In the genomic region with DNA sequence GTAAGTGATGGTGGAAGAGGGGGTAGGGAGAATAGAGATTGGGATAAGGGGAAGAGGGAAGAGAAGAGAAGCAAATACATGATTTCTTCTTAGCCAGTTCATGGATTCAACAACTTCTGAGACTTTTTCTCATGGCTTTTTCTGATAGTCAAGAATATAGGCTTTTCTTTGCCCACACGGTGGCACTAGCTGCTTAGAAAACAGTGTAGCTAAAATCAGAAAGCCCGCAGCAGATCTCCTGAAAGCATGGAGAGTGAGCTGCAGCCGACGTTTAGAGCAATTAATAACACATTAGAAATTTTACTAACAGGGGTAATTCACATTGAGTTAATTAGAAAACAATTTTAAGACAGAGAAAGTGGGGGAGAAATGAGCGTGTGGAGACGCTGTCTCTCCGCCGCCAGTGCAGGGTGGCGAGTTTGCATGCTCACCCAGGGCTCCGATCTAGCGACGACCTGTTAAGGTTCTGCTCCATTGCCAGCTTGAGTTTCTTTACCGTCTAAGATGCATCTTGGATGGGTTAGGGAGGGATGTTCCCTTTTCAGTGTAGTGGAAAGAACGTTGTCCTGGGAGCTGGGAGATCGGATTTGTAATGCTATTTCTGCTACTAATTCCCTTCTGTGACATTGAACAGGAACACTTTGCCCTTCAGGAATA, we compare ENCODE assay signal across 8 cellular contexts. TPM values are rescaled to one million over a fixed set of nuclear protein-coding genes. Genes with fewer than 3 reads are reported as not detected.
DNase-seq lines count a peak whose midpoint lies in the region; ATAC-seq and TF ChIP-seq lines count a peak whose summit lies in the region.

No MANE protein-coding gene starts in this region.

- peaks cover 2% of the 10 kb centered on the region for H3K4me1 ChIP-seq in right cardiac atrium (ENCODE audit: control insufficient read depth, insufficient read depth, low read length)

- in situ Hi-C loops in astrocyte of the cerebellum (cut with HindIII; ENCODE audit: low sequenced_read_pairs): loop anchor here (5.0 kb wide), 1 partner anchor 98 kb away; no protein-coding TSS in a partner anchor

- H3K4me3 ChIP-seq in astrocyte of the cerebellum (ENCODE audit: low read depth, low read length): peak overlapping the region; percentile 17
- peak overlapping the region; percentile 51 for H3K4me3 ChIP-seq in right cardiac atrium (ENCODE audit: low read length)

- H3K27me3 Mint-ChIP-seq in CD14-positive monocyte (ENCODE audit: low read depth in 3 of 3): peaks cover 0 to 14% (median 5%) of the 10 kb centered on the region in 3 donors

- peak overlapping the region; percentile 71 to 87 for H3K4me3 Mint-ChIP-seq in CD14-positive monocyte

- no peak overlapping the region for H3K27ac ChIP-seq in right cardiac atrium (ENCODE audit: low read length)

- TF ChIP-seq EP300 in Ishikawa (IDR thresholded peaks at IDR 0.05; ENCODE audit: borderline replicate concordance): no peak

- no peaks in the 10 kb centered on the region for H3K27me3 ChIP-seq in right cardiac atrium (ENCODE audit: control insufficient read depth, insufficient read depth)

- H3K9me3 ChIP-seq in right cardiac atrium (ENCODE audit: control insufficient read depth, low read length): no peaks in the 10 kb centered on the region

- TF ChIP-seq CTCF in CD14-positive monocyte (IDR thresholded peaks at IDR 0.05) (peak; percentile 71), astrocyte of the cerebellum (IDR thresholded peaks at IDR 0.05; ENCODE audit: low read depth, low read length, missing control alignments) (peak; percentile 73)

- TF ChIP-seq RAD21 in Ishikawa (IDR thresholded peaks at IDR 0.05; ENCODE audit: low read depth): peak; percentile 73

- intact Hi-C loops in CD14-positive monocyte (cut with micrococcal nuclease): loop anchor here (5.0 to 10.0 kb wide), 2 partner anchors 110 to 183 kb away; no protein-coding TSS in a partner anchor
- intact Hi-C loops in right cardiac atrium (cut with DNase I): loop anchor here (5.0 to 10.0 kb wide), 5 partner anchors 60 to 188 kb away; no protein-coding TSS in a partner anchor

- ATAC-seq in GM18909 (IDR thresholded peaks at IDR 0.05; ENCODE audit: poor library complexity, unreplicated experiment): peak; percentile 64
- peak; percentile 76 to 82 for ATAC-seq in right cardiac atrium
- ATAC-seq in HG03097 (IDR thresholded peaks at IDR 0.05; ENCODE audit: low FRiP score, unreplicated experiment): no peak

- H3K27ac Mint-ChIP-seq in CD14-positive monocyte: no peak overlapping the region

- H3K36me3 Mint-ChIP-seq in CD14-positive monocyte: no peaks in the 10 kb centered on the region

- peaks cover 10% of the 10 kb centered on the region for H3K4me1 Mint-ChIP-seq in CD14-positive monocyte

- peaks cover 0 to 5% (median 0%) of the 10 kb centered on the region in 7 donors for H3K9me3 Mint-ChIP-seq in CD14-positive monocyte

- DNase-seq in CD14-positive monocyte (ENCODE audit: low spot score): no peak
- peak; percentile 55 for DNase-seq in RPMI8226
- DNase-seq in astrocyte of the cerebellum (ENCODE audit: low read depth): peak; percentile 45
- DNase-seq in right cardiac atrium: peak in 2 of 3 donors; percentile 39 to 55
- DNase-seq in renal cortical epithelial cell (ENCODE audit: low read depth): peak; percentile 64

- WGBS in right cardiac atrium: 6% methylated on average over 15 of the region's 15 CpGs

TF ChIP-seq in Ishikawa, 13 proteins besides CTCF, POLR2A, EP300 and RAD21:
- TF ChIP-seq TEAD4 (IDR thresholded peaks at IDR 0.05) (no peak), EGR1 (IDR thresholded peaks at IDR 0.05) (no peak), TAF1 (IDR thresholded peaks at IDR 0.05; ENCODE audit: low read depth) (no peak), NFIC (IDR thresholded peaks at IDR 0.05) (no peak), TCF12 (IDR thresholded peaks at IDR 0.05; ENCODE audit: low read depth) (no peak), ZBTB7A (IDR thresholded peaks at IDR 0.05; ENCODE audit: low read depth) (no peak), CEBPB (IDR thresholded peaks at IDR 0.05) (no peak), CREB1 (IDR thresholded peaks at IDR 0.05; ENCODE audit: low read depth) (no peak), FOXM1 (IDR thresholded peaks at IDR 0.05; ENCODE audit: borderline replicate concordance, low read depth) (no peak), YY1 (IDR thresholded peaks at IDR 0.05; ENCODE audit: low read depth) (no peak)
- TF ChIP-seq, protein P1, sequence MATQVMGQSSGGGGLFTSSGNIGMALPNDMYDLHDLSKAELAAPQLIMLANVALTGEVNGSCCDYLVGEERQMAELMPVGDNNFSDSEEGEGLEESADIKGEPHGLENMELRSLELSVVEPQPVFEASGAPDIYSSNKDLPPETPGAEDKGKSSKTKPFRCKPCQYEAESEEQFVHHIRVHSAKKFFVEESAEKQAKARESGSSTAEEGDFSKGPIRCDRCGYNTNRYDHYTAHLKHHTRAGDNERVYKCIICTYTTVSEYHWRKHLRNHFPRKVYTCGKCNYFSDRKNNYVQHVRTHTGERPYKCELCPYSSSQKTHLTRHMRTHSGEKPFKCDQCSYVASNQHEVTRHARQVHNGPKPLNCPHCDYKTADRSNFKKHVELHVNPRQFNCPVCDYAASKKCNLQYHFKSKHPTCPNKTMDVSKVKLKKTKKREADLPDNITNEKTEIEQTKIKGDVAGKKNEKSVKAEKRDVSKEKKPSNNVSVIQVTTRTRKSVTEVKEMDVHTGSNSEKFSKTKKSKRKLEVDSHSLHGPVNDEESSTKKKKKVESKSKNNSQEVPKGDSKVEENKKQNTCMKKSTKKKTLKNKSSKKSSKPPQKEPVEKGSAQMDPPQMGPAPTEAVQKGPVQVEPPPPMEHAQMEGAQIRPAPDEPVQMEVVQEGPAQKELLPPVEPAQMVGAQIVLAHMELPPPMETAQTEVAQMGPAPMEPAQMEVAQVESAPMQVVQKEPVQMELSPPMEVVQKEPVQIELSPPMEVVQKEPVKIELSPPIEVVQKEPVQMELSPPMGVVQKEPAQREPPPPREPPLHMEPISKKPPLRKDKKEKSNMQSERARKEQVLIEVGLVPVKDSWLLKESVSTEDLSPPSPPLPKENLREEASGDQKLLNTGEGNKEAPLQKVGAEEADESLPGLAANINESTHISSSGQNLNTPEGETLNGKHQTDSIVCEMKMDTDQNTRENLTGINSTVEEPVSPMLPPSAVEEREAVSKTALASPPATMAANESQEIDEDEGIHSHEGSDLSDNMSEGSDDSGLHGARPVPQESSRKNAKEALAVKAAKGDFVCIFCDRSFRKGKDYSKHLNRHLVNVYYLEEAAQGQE (IDR thresholded peaks at IDR 0.05; ENCODE audit: low read depth): no peak
- TF ChIP-seq, protein P2, sequence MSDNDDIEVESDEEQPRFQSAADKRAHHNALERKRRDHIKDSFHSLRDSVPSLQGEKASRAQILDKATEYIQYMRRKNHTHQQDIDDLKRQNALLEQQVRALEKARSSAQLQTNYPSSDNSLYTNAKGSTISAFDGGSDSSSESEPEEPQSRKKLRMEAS (IDR thresholded peaks at IDR 0.05): no peak
- TF ChIP-seq, protein P3, sequence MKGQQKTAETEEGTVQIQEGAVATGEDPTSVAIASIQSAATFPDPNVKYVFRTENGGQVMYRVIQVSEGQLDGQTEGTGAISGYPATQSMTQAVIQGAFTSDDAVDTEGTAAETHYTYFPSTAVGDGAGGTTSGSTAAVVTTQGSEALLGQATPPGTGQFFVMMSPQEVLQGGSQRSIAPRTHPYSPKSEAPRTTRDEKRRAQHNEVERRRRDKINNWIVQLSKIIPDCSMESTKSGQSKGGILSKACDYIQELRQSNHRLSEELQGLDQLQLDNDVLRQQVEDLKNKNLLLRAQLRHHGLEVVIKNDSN (IDR thresholded peaks at IDR 0.05): no peak

RNA-seq across cellular contexts. Expression of a gene that starts 3.3 kb away (rescaled TPM):
- polyA plus RNA-seq in CD14-positive monocyte (under 1 TPM in 1 of 2 donors, not detected in 1; 0.69 TPM), right cardiac atrium (0.72 TPM)
- total RNA-seq in right cardiac atrium (under 1 TPM; 0.72 to 0.88 (median 0.83) TPM), renal cortical epithelial cell (2.6 and 3.7 TPM in 2 replicates)

RNA-seq across cellular contexts. Expression of a gene that starts 29.8 kb away (rescaled TPM):
- 10 to 100 TPM; 13.9 to 18.7 TPM for polyA plus RNA-seq in CD14-positive monocyte
- total RNA-seq in right cardiac atrium: 10 to 100 TPM; 28.3 to 43.7 (median 39.5) TPM
- 89.2 TPM for polyA plus RNA-seq in right cardiac atrium
- total RNA-seq in renal cortical epithelial cell: 29.5 and 57.5 TPM in 2 replicates

RNA-seq across cellular contexts. Expression of a gene that starts 33.5 kb away (rescaled TPM):
- polyA plus RNA-seq in CD14-positive monocyte: not detected
- total RNA-seq in right cardiac atrium: not detected
- 0.41 TPM for polyA plus RNA-seq in right cardiac atrium
- total RNA-seq in renal cortical epithelial cell: not detected in 2 replicates

RNA-seq across cellular contexts. Expression of a gene that starts 54.4 kb away (rescaled TPM):
- 1 to 10 TPM; 5.5 to 7.3 TPM for polyA plus RNA-seq in CD14-positive monocyte
- total RNA-seq in right cardiac atrium: 10 to 100 TPM; 11.4 to 13.8 (median 11.8) TPM
- 4.1 TPM for polyA plus RNA-seq in right cardiac atrium
- 10.2 and 15.6 TPM in 2 replicates for total RNA-seq in renal cortical epithelial cell
